Comparison of ENCODE assay signal across 8 cellular contexts in genomic region chr11:57460756-57461749, GRCh38. TPM values are rescaled to one million over a fixed set of nuclear protein-coding genes. Genes with fewer than 3 reads are reported as not detected.
DNase-seq lines count a peak whose midpoint lies in the region; ATAC-seq and TF ChIP-seq lines count a peak whose summit lies in the region.

No MANE protein-coding gene starts in this region.

- intact Hi-C loops in Right ventricle myocardium inferior (cut with DNase I): no loop called here

- H3K4me1 ChIP-seq in cardiac muscle cell (ENCODE audit: low read depth): no peaks in the 10 kb centered on the region

- no peaks in the 10 kb centered on the region for H3K9me3 ChIP-seq in cardiac muscle cell (ENCODE audit: low read depth)

- H3K27ac ChIP-seq in cardiac muscle cell (no peak overlapping the region), VCaP (peak overlapping the region; percentile 62; the same call in 1 of the 2 replicates)

- H3K27me3 ChIP-seq in cardiac muscle cell (peaks cover 65% of the 10 kb centered on the region), kidney epithelial cell (ENCODE audit: control insufficient read depth, insufficient read depth, low read length) (peaks cover 72% of the 10 kb centered on the region)

- ATAC-seq in Right ventricle myocardium inferior (no peak), HG03378 (IDR thresholded peaks at IDR 0.05; ENCODE audit: unreplicated experiment) (no peak)

- H3K4me3 ChIP-seq in cardiac muscle cell: peak overlapping the region; percentile 38
- peak overlapping the region; percentile 28 for H3K4me3 ChIP-seq in kidney epithelial cell (ENCODE audit: low read depth, low read length)

- H3K36me3 ChIP-seq in cardiac muscle cell: no peaks in the 10 kb centered on the region
- H3K36me3 ChIP-seq in kidney epithelial cell (ENCODE audit: control insufficient read depth, insufficient read depth, low read length): no peaks in the 10 kb centered on the region

- TF ChIP-seq CTCF in cardiac muscle cell (IDR thresholded peaks at IDR 0.05; ENCODE audit: low read depth, low read length) (no peak), VCaP (conservative IDR thresholded peaks at IDR 0.05) (no peak), kidney epithelial cell (IDR thresholded peaks at IDR 0.05; ENCODE audit: insufficient read depth, low read length, poor library complexity, severe bottlenecking) (no peak)

- no peak for DNase-seq in cardiac muscle cell (ENCODE audit: low read depth in 1 of 2, low spot score in 1 of 2)
- no peak for DNase-seq in Right ventricle myocardium inferior (ENCODE audit: missing footprints)
- no peak for DNase-seq in kidney epithelial cell (ENCODE audit: low read depth)
- peak; percentile 43 for DNase-seq in ureter (ENCODE audit: low spot score)
- no peak for DNase-seq in activated effector memory CD4-positive, alpha-beta T cell treated with Interleukin-2 at 50 U/mL for 16 hours
- no peak for DNase-seq in pons (ENCODE audit: low spot score)

RNA-seq across cellular contexts. Expression of gene RTN4RL2, which starts 0.7 kb away (rescaled TPM):
- total RNA-seq in cardiac muscle cell (0.09 and 0.11 TPM in 2 replicates), Right ventricle myocardium inferior (1.6 TPM), kidney epithelial cell (0.48 and 0.67 TPM in 2 replicates), ureter (1.5 TPM)
- polyA plus RNA-seq in cardiac muscle cell: 0.61 and 1.3 TPM in 2 replicates

RNA-seq across cellular contexts. Expression of gene SLC43A3, which starts 34.1 kb away (rescaled TPM):
- total RNA-seq in cardiac muscle cell (1.7 and 1.9 TPM in 2 replicates), Right ventricle myocardium inferior (22.4 TPM), kidney epithelial cell (108 and 155 TPM in 2 replicates), ureter (27.2 TPM)
- polyA plus RNA-seq in cardiac muscle cell: 5.8 and 6.8 TPM in 2 replicates

RNA-seq across cellular contexts. Expression of gene SLC43A1, which starts 54.4 kb away (rescaled TPM):
- total RNA-seq in cardiac muscle cell (13.3 and 24.6 TPM in 2 replicates), Right ventricle myocardium inferior (6.4 TPM), kidney epithelial cell (12.5 and 16.7 TPM in 2 replicates), ureter (10.4 TPM)
- polyA plus RNA-seq in cardiac muscle cell: 11.2 and 23.7 TPM in 2 replicates
